24 cellular contexts compared by ENCODE assay signal in genomic region chr18:11885278-11885991, GRCh38. TPM values are rescaled to one million over a fixed set of nuclear protein-coding genes. Genes with fewer than 3 reads are reported as not detected.
DNase-seq lines count a peak whose midpoint lies in the region; ATAC-seq and TF ChIP-seq lines count a peak whose summit lies in the region.
"Had no signal": no experiment of that assay in that cellular context is flagged by ENCODE, and none has a peak within 500 bp of the region (broad histone marks: within the 10 kb centered on the region; RNA-seq: fewer than 3 reads in every experiment).

No MANE protein-coding gene starts in this region.

- H3K27ac Mint-ChIP-seq in naive B cell = peak overlapping the region in 5 of 6 donors; percentile 11 to 90 (median 81)

- peak overlapping the region in 8 of 11 experiments; percentile 76 to 93 (median 86); a peak in 15 of 22 replicates for H3K27ac ChIP-seq in BLaER1 treated with 17β-estradiol and CSF1 and Interleukin-3, amounts not matched to agents 10 nM and 100 nM
- H3K27ac ChIP-seq in coronary artery = no peak overlapping the region
- H3K27ac ChIP-seq: A549, C4-2B, cardiac muscle cell had no signal

- no peaks in the 10 kb centered on the region for H3K27me3 ChIP-seq in BLaER1 treated with 17β-estradiol and CSF1 and Interleukin-3, amounts not matched to agents 10 nM and 100 nM
- H3K27me3 ChIP-seq: cardiac muscle cell, left lung had no signal

- H3K4me1 Mint-ChIP-seq in naive B cell = peaks cover 26 to 52% (median 40%) of the 10 kb centered on the region in 3 donors

- TF ChIP-seq CTCF in coronary artery (IDR thresholded peaks at IDR 0.05) = no peak

- intact Hi-C loops in head of caudate nucleus (cut with DNase I) = no loop called here

- peak overlapping the region in 1 of 8 donors; percentile 25 for H3K4me3 Mint-ChIP-seq in naive B cell

- H4K20me1 ChIP-seq in BLaER1 treated with 17β-estradiol and CSF1 and Interleukin-3, amounts not matched to agents 10 nM and 100 nM = no peaks in the 10 kb centered on the region

- ATAC-seq in naive B cell (ENCODE audit: low read depth in 2 of 2) = no peak
- ATAC-seq: A549, HCT116, K562, left lung had no signal

- H3K9me3 ChIP-seq in BLaER1 treated with 17β-estradiol and CSF1 and Interleukin-3, amounts not matched to agents 10 nM and 100 nM (replicated peaks in 1 of 11) = no peaks in the 10 kb centered on the region
- H3K9me3 ChIP-seq: A549, left lung had no signal

- no peaks in the 10 kb centered on the region for H3K9me3 Mint-ChIP-seq in naive B cell

- peaks cover 11 to 25% of the 10 kb centered on the region in 2 donors for H3K36me3 Mint-ChIP-seq in naive B cell

- no peaks in the 10 kb centered on the region for H3K27me3 Mint-ChIP-seq in naive B cell

- DNase-seq in NOMO-1 treated with DMSO at 0.1 percent for 48 hours (lab: John Stamatoyannopoulos, UW; ENCODE audit: unreplicated experiment) (peak; percentile 93), head of caudate nucleus (peak in 27 of 42 donors; percentile 20 to 72 (median 48)), naive B cell (no peak), NCI-H2196 (lab: John Stamatoyannopoulos, UW; ENCODE audit: unreplicated experiment) (no peak), DMS53 (lab: John Stamatoyannopoulos, UW) (no peak), coronary artery (ENCODE audit: low spot score) (no peak)
- no peak for DNase-seq in NK-92 treated with Interleukin-12 subunit alpha and Interleukin-12 subunit beta, amount 100 ng/mL, for 24 hours (lab: John Stamatoyannopoulos, UW)
- DNase-seq: activated gamma-delta T cell treated with Interleukin-2 at 50 U/mL for 16 hours; DMS153; erythroblast; NCI-H1092; NCI-H2081 treated with DMSO at 0.1 percent for 48 hours; NCI-H524; OCI-M1; SHP77; stimulated activated CD4-positive, alpha-beta T cell treated with anti-CD3 and anti-CD28 coated beads, Interleukin-2, amount 100 ng/mL, for 48 hours; T-helper 1 cell had no signal

- no peak overlapping the region for H3K9ac ChIP-seq in BLaER1 treated with 17β-estradiol and CSF1 and Interleukin-3, amounts not matched to agents 10 nM and 100 nM

- no peak overlapping the region; a peak in 1 of 20 replicates for H3K4me3 ChIP-seq in BLaER1 treated with 17β-estradiol and CSF1 and Interleukin-3, amounts not matched to agents 10 nM and 100 nM
- H3K4me3 ChIP-seq in coronary artery = no peak overlapping the region
- H3K4me3 ChIP-seq: A549, cardiac muscle cell, K562, left lung had no signal

- H3K36me3 ChIP-seq in BLaER1 treated with 17β-estradiol and CSF1 and Interleukin-3, amounts not matched to agents 10 nM and 100 nM = peaks cover 30 to 77% (median 45%) of the 10 kb centered on the region in 11 experiments

- H3K4me2 ChIP-seq in BLaER1 treated with 17β-estradiol and CSF1 and Interleukin-3, amounts not matched to agents 10 nM and 100 nM = peak overlapping the region in 8 of 11 experiments; percentile 75 to 88 (median 83); a peak in 16 of 22 replicates
- H3K4me2 ChIP-seq: A549 had no signal

- H3K4me1 ChIP-seq in BLaER1 treated with 17β-estradiol and CSF1 and Interleukin-3, amounts not matched to agents 10 nM and 100 nM = peaks cover 42 to 76% (median 52%) of the 10 kb centered on the region in 10 experiments

RNA-seq across cellular contexts. Expression of gene MPPE1, which starts 22.7 kb away (rescaled TPM):
- polyA plus RNA-seq in naive B cell (ENCODE audit: low read depth in 6 of 6) = 10 to 100 TPM; 41.2 to 59.4 (median 50.1) TPM

RNA-seq across cellular contexts. Expression of gene CHMP1B, which starts 34.2 kb away (rescaled TPM):
- polyA plus RNA-seq in naive B cell (ENCODE audit: low read depth in 6 of 6) = 100 to 1,000 TPM in 3 of 6 donors, 10 to 100 TPM in 3; 93.4 to 119 (median 101) TPM

Comparison
In these comparisons a context has a peak if more than half of its experiments do, and no peak if none do; other contexts are left out.
1. H3K27ac ChIP-seq: peak in BLaER1 treated with 17β-estradiol and CSF1 and Interleukin-3, amounts not matched to agents 10 nM and 100 nM (8 of 11); none in coronary artery (0 of 2).
2. DNase-seq: peak in NOMO-1 treated with DMSO at 0.1 percent for 48 hours (single experiment) and head of caudate nucleus (27 of 42); none in naive B cell (single experiment), NCI-H2196 (single experiment), NK-92 treated with Interleukin-12 subunit alpha and Interleukin-12 subunit beta, amount 100 ng/mL, for 24 hours (single experiment), DMS53 (single experiment) and coronary artery (single experiment).